In the genomic region with DNA sequence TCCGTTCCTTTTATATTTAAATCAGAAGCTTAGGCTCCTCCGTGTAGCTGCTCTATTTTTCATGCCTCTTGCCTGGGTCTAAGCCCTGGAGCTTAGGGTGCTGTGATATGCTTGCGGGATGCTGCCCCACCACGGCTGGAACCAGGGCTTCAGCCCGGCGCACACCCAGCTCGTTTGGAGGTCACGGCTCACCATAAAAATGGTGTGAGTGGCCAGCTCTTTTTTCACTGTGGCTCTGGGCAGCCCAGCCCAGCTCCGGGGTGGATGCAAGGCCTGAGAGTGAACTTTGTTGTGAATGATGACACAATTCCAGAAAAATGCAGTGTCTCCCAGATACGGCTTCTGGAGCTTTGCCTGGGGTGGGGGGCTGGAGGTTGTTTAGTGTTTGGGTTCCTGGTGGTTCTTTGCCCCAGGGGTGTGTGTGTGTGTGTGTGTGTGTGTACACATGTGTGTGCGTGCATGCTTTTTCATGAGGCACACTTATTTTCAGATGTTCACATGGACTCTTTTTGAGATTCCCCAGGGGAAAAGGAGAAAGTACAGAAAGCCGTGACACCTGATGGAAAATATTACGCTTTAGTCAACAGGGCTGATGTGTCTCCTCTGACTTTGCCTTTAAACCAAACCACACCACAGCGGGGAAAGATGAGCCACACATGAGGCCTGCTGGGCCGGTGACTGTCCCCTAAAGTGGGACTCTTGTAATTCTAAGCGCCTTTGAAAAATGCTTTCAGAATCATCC, we compare ENCODE assay signal across 8 cellular contexts. TPM values are rescaled to one million over a fixed set of nuclear protein-coding genes. Genes with fewer than 3 reads are reported as not detected.
DNase-seq lines count a peak whose midpoint lies in the region; TF ChIP-seq lines count a peak whose summit lies in the region.

No MANE protein-coding gene starts in this region.

- TF ChIP-seq CTCF in BJ (IDR thresholded peaks at IDR 0.05; ENCODE audit: insufficient read depth, low read depth, low read length) (peak; percentile 47), PC-9 (conservative IDR thresholded peaks at IDR 0.05) (no peak), cardiac fibroblast (IDR thresholded peaks at IDR 0.05; ENCODE audit: low read depth, low read length) (no peak), lower leg skin (IDR thresholded peaks at IDR 0.05) (no peak)

- peak overlapping the region; percentile 59 for H2AFZ ChIP-seq in PC-9

- no peak for TF ChIP-seq POLR2A in lower leg skin (IDR thresholded peaks at IDR 0.05)

- H3F3A ChIP-seq in PC-9 (ENCODE audit: insufficient read depth, low read depth), result peaks cover 30% of the 10 kb centered on the region

- WGBS in lower leg skin, 2 donors, result 52 to 56% methylated on average over 16 of the region's 16 CpGs

- H3K36me3 ChIP-seq in BJ (ENCODE audit: control insufficient read depth, insufficient read depth, low read length) (no peaks in the 10 kb centered on the region), PC-9 (ENCODE audit: low read depth) (no peaks in the 10 kb centered on the region)

- peak; percentile 92 for DNase-seq in BJ (ENCODE audit: low read depth)
- peak; percentile 73 to 80 for DNase-seq in PC-9
- DNase-seq in cardiac fibroblast (ENCODE audit: low read depth in 2 of 2), result peak; percentile 95 to 96
- DNase-seq in lower leg skin (ENCODE audit: low spot score in 2 of 2), result peak; percentile 63 to 92
- DNase-seq in stimulated activated CD4-positive, alpha-beta T cell treated with anti-CD3 and anti-CD28 coated beads, Interleukin-4, amount 100 ng/mL, for 48 hours (ENCODE audit: low read depth in 2 of 2), result peak; percentile 36 to 46
- no peak for DNase-seq in cerebellum (ENCODE audit: low spot score)
- DNase-seq in NCI-H1105 treated with DMSO at 0.1 percent for 48 hours (lab: John Stamatoyannopoulos, UW), result no peak
- no peak for DNase-seq in NCI-H1417 (lab: John Stamatoyannopoulos, UW)

- H3K4me3 ChIP-seq in BJ (ENCODE audit: low read depth, low read length) (no peak overlapping the region), PC-9 (peak overlapping the region; percentile 24; the same call in 1 of the 2 replicates), cardiac fibroblast (replicated peaks in 1 of 2; ENCODE audit: low read depth in 2 of 2, low read length in 2 of 2) (no peak overlapping the region), lower leg skin (ENCODE audit: low read depth, poor library complexity, severe bottlenecking) (no peak overlapping the region)

- H3K27me3 ChIP-seq in BJ (ENCODE audit: control insufficient read depth, insufficient read depth, low read length), result no peaks in the 10 kb centered on the region
- no peaks in the 10 kb centered on the region for H3K27me3 ChIP-seq in PC-9 (ENCODE audit: insufficient read depth, low read depth)

- no peaks in the 10 kb centered on the region for H4K20me1 ChIP-seq in PC-9 (ENCODE audit: insufficient read depth)

- no peaks in the 10 kb centered on the region for H3K79me2 ChIP-seq in PC-9 (ENCODE audit: low read depth)

- POLR2A ChIA-PET in BJ (lab: Charles Lee), result interaction anchor here (0.5 to 0.8 kb wide), 3 partner anchors 41 to 1149 kb away, joined by 6 to 10 read pairs (median 6); no protein-coding TSS in a partner anchor
- POLR2A ChIA-PET in PC-9 (lab: Charles Lee; ENCODE audit: unreplicated experiment), result interaction anchor here (0.5 to 0.9 kb wide), 5 partner anchors 46 to 499 kb away, joined by 3 to 11 read pairs (median 4); a partner anchor contains a TSS

- no peaks in the 10 kb centered on the region for H3K9me2 ChIP-seq in PC-9 (ENCODE audit: insufficient read depth)

- intact Hi-C loops in PC-9 (cut with micrococcal nuclease; ENCODE audit: unreplicated experiment) (loop anchor here (1.0 to 5.0 kb wide), 3 partner anchors 17 to 46 kb away; a partner anchor contains a TSS), lower leg skin (cut with DNase I; ENCODE audit: low total_unique reads) (no loop called here)

- CTCF ChIA-PET in BJ (lab: Yijun Ruan, JAX) (interaction anchor here (0.6 to 6.8 kb wide), 6 partner anchors 18 to 561 kb away, joined by 3 to 42 read pairs (median 3); a partner anchor contains a TSS), PC-9 (lab: Charles Lee) (interaction anchor here (0.6 to 0.9 kb wide), 5 partner anchors 44 to 169 kb away, joined by 3 to 14 read pairs (median 3); a partner anchor contains a TSS)

- peak overlapping the region; percentile 97 for H3K27ac ChIP-seq in PC-9

- H3K9me3 ChIP-seq in PC-9 (ENCODE audit: insufficient read depth, low read depth), result no peaks in the 10 kb centered on the region

- H3K4me1 ChIP-seq in PC-9 (replicated peaks; ENCODE audit: insufficient read depth), result peaks cover 40% of the 10 kb centered on the region

- no TSS peak for BruUV-seq in PC-9 (replicated peaks; lab: Mats Ljungman, UMichigan)

- peak overlapping the region; percentile 68 for H3K4me2 ChIP-seq in PC-9

RNA-seq across cellular contexts. Expression of a gene that starts 46.2 kb away (rescaled TPM):
- polyA plus RNA-seq in BJ (2011; rRNA removed), result 14.7 and 20.8 TPM in 2 replicates
- polyA minus RNA-seq in BJ (2011; rRNA and poly(A)+ RNA removed), result 7.6 and 8.3 TPM in 2 replicates
- total RNA-seq in PC-9 (2021) (4.8 and 5.3 TPM in 2 replicates), lower leg skin (10 to 100 TPM in 2 of 4 donors, 1 to 10 TPM in 2; 5.4 to 13.0 (median 10.6) TPM), cerebellum (14.4 TPM)

Comparison
In these comparisons a context has a peak if more than half of its experiments do, and no peak if none do; other contexts are left out.
1. DNase-seq: peak in BJ (single experiment), PC-9 (2 of 2), cardiac fibroblast (2 of 2), lower leg skin (2 of 2) and stimulated activated CD4-positive, alpha-beta T cell treated with anti-CD3 and anti-CD28 coated beads, Interleukin-4, amount 100 ng/mL, for 48 hours (2 of 2); none in cerebellum (single experiment), NCI-H1105 treated with DMSO at 0.1 percent for 48 hours (single experiment) and NCI-H1417 (0 of 3).